Comparison of ENCODE assay signal across 10 cellular contexts in the genomic region with DNA sequence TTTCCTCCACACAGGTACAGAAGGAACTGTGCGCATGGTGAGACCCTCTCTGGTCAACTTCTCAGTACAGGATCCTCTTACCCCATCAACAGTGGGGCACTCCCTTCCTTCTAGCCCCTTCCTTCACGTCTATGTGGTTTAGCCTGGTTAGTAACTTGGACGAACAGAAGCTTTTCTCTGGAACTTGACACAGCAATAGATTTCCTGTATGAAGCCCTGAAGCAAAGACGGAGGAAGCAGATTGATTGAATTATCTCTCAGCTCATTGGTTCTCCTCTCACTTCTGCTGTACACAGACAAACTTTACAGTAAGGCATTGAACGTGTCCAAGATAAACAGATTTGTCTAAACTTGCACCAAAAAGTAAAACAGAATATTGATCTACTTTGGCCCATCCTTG. TPM values are rescaled to one million over a fixed set of nuclear protein-coding genes. Genes with fewer than 3 reads are reported as not detected.
DNase-seq lines count a peak whose midpoint lies in the region; ATAC-seq, FAIRE-seq and TF ChIP-seq lines count a peak whose summit lies in the region.
"Had no signal": no experiment of that assay in that cellular context is flagged by ENCODE, and none has a peak within 500 bp of the region (broad histone marks: within the 10 kb centered on the region; RNA-seq: fewer than 3 reads in every experiment).

Gene CD200R1 (minus strand): TSS at position 210 of the 400 bp plus-strand sequence. CDS start 246 bp downstream, outside the sequence.

- H3K9me3 ChIP-seq in right lobe of liver = no peaks in the 10 kb centered on the region
- H3K9me3 ChIP-seq in kidney (ENCODE audit: control insufficient read depth in 1 of 2, low read length in 2 of 2) = no peaks in the 10 kb centered on the region

- H4K20me1 ChIP-seq in GM23338 (replicated peaks; ENCODE audit: insufficient read depth) = no peaks in the 10 kb centered on the region

- H3K36me3 ChIP-seq in GM23338 (ENCODE audit: insufficient read depth) (no peaks in the 10 kb centered on the region), right lobe of liver (no peaks in the 10 kb centered on the region), kidney (ENCODE audit: control insufficient read depth in 1 of 2, insufficient read depth in 2 of 2, low read length in 2 of 2) (no peaks in the 10 kb centered on the region)

- intact Hi-C loops in right lobe of liver (cut with DNase I) (no loop called here), kidney (cut with DNase I) (no loop called here)

- no peak for ATAC-seq in GM23338
- ATAC-seq in activated T-cell treated with anti-CD3 and anti-CD28 coated beads, Interleukin-2, amount 50 U/mL, for 72 hours (replicated peaks in 1 of 2) = peak in 1 of 2 donors; percentile 6
- ATAC-seq in right lobe of liver = peak; percentile 49 to 65 (median 54)

- no peaks in the 10 kb centered on the region for H3K9me2 ChIP-seq in GM23338 (ENCODE audit: insufficient read depth)

- no peaks in the 10 kb centered on the region for H3F3A ChIP-seq in GM23338 (replicated peaks; ENCODE audit: low read depth)

- H2AFZ ChIP-seq in GM23338 = 0 out of 2 replicates have a peak within 1 kb of the TSS, but pooled peaks have one; percentile 11

- H3K79me2 ChIP-seq in GM23338 (replicated peaks; ENCODE audit: insufficient read depth) = no peaks in the 10 kb centered on the region

- DNase-seq in AML-193 (lab: John Stamatoyannopoulos, UW) (peak; percentile 85), GM23338 (ENCODE audit: low spot score) (no peak), right lobe of liver (no peak), kidney (no peak), NCI-H2227 (lab: John Stamatoyannopoulos, UW; ENCODE audit: unreplicated experiment) (no peak), HEK293T (ENCODE audit: extremely low spot score) (no peak), NCI-H1092 treated with DMSO at 0.1 percent for 48 hours (lab: John Stamatoyannopoulos, UW) (no peak)
- no peak for DNase-seq in activated T-cell treated with anti-CD3 and anti-CD28 coated beads, Interleukin-2, amount 50 U/mL, for 72 hours

- TF ChIP-seq POLR2A in right lobe of liver (IDR thresholded peaks at IDR 0.05) = no peak

- H3K4me3 Mint-ChIP-seq in GM23338 = no peak within 1 kb of the TSS
- H3K4me3 Mint-ChIP-seq in activated T-cell treated with anti-CD3 and anti-CD28 coated beads, Interleukin-2, amount 50 U/mL, for 72 hours = peak within 1 kb of the TSS; percentile 89 to 94

- FAIRE-seq in kidney (lab: Jason Lieb, UNC) = no peak

- no peaks in the 10 kb centered on the region for H3K9me3 Mint-ChIP-seq in GM23338
- no peaks in the 10 kb centered on the region for H3K9me3 Mint-ChIP-seq in activated T-cell treated with anti-CD3 and anti-CD28 coated beads, Interleukin-2, amount 50 U/mL, for 72 hours

- no peaks in the 10 kb centered on the region for H3K27me3 ChIP-seq in GM23338 (ENCODE audit: insufficient read depth)
- H3K27me3 ChIP-seq in right lobe of liver = no peaks in the 10 kb centered on the region

- POLR2A ChIA-PET in HEK293T (lab: Yijun Ruan, JAX) = no interaction called here

- TF ChIP-seq CTCF in GM23338 (conservative IDR thresholded peaks at IDR 0.05; ENCODE audit: low read depth in 2 of 2) (no peak), right lobe of liver (IDR thresholded peaks at IDR 0.05) (no peak), kidney (IDR thresholded peaks at IDR 0.05; ENCODE audit: borderline replicate concordance, extremely low read depth, insufficient read depth) (no peak)

- no peak within 1 kb of the TSS for H3K9ac ChIP-seq in kidney (ENCODE audit: low read length in 2 of 2)

- H3K4me3 ChIP-seq in GM23338 = no peak within 1 kb of the TSS
- peak within 1 kb of the TSS in 2 of 3 donors; percentile 1 to 15 for H3K4me3 ChIP-seq in right lobe of liver
- H3K4me3 ChIP-seq in kidney (ENCODE audit: low read length in 2 of 2) = no peak within 1 kb of the TSS

- H3K36me3 Mint-ChIP-seq in GM23338 (ENCODE audit: low read depth) = no peaks in the 10 kb centered on the region
- H3K36me3 Mint-ChIP-seq in activated T-cell treated with anti-CD3 and anti-CD28 coated beads, Interleukin-2, amount 50 U/mL, for 72 hours (ENCODE audit: insufficient read depth in 2 of 2) = no peaks in the 10 kb centered on the region

- H3K4me1 Mint-ChIP-seq in GM23338 = peaks cover 2% of the 10 kb centered on the region; the same call in 2 of the 3 replicates
- H3K4me1 Mint-ChIP-seq in activated T-cell treated with anti-CD3 and anti-CD28 coated beads, Interleukin-2, amount 50 U/mL, for 72 hours (ENCODE audit: low read depth) = peaks cover 81% of the 10 kb centered on the region

- WGBS in right lobe of liver (ENCODE audit: insufficient coverage, low coverage, low lambda C conversion rate, missing lambda C conversion rate) = 29% methylated on average over 5 of the region's 5 CpGs

- no peak within 1 kb of the TSS for H3K27ac Mint-ChIP-seq in GM23338
- peak within 1 kb of the TSS; percentile 92 for H3K27ac Mint-ChIP-seq in activated T-cell treated with anti-CD3 and anti-CD28 coated beads, Interleukin-2, amount 50 U/mL, for 72 hours

- H3K27ac ChIP-seq in GM23338 (ENCODE audit: low read depth) = no peak within 1 kb of the TSS
- H3K27ac ChIP-seq in right lobe of liver = peak within 1 kb of the TSS in 2 of 3 donors; percentile 21 to 37
- no peak within 1 kb of the TSS for H3K27ac ChIP-seq in kidney (ENCODE audit: low read depth in 2 of 2, low read length in 2 of 2)
- H3K27ac ChIP-seq: C4-2B had no signal

- CTCF ChIA-PET in HEK293T (lab: Yijun Ruan, JAX) = no interaction called here

- H3K4me2 ChIP-seq in GM23338 = no peak within 1 kb of the TSS

- H3K4me1 ChIP-seq in GM23338 (ENCODE audit: insufficient read depth) = no peaks in the 10 kb centered on the region
- no peaks in the 10 kb centered on the region for H3K4me1 ChIP-seq in right lobe of liver
- no peaks in the 10 kb centered on the region for H3K4me1 ChIP-seq in kidney (ENCODE audit: control insufficient read depth in 1 of 2, insufficient read depth in 1 of 2, low read depth in 1 of 2, low read length in 2 of 2)

- no peaks in the 10 kb centered on the region for H3K27me3 Mint-ChIP-seq in GM23338 (ENCODE audit: insufficient read depth, low read depth, poor library complexity)
- H3K27me3 Mint-ChIP-seq in activated T-cell treated with anti-CD3 and anti-CD28 coated beads, Interleukin-2, amount 50 U/mL, for 72 hours (ENCODE audit: low read depth) = no peaks in the 10 kb centered on the region

TF ChIP-seq in GM23338, 12 proteins besides CTCF, POLR2A, EP300 and RAD21 (continues in another document):
- no peak for TF ChIP-seq ZNF114 (CRISPR knock-in tag; IDR thresholded peaks at IDR 0.05)
- TF ChIP-seq, protein P1, sequence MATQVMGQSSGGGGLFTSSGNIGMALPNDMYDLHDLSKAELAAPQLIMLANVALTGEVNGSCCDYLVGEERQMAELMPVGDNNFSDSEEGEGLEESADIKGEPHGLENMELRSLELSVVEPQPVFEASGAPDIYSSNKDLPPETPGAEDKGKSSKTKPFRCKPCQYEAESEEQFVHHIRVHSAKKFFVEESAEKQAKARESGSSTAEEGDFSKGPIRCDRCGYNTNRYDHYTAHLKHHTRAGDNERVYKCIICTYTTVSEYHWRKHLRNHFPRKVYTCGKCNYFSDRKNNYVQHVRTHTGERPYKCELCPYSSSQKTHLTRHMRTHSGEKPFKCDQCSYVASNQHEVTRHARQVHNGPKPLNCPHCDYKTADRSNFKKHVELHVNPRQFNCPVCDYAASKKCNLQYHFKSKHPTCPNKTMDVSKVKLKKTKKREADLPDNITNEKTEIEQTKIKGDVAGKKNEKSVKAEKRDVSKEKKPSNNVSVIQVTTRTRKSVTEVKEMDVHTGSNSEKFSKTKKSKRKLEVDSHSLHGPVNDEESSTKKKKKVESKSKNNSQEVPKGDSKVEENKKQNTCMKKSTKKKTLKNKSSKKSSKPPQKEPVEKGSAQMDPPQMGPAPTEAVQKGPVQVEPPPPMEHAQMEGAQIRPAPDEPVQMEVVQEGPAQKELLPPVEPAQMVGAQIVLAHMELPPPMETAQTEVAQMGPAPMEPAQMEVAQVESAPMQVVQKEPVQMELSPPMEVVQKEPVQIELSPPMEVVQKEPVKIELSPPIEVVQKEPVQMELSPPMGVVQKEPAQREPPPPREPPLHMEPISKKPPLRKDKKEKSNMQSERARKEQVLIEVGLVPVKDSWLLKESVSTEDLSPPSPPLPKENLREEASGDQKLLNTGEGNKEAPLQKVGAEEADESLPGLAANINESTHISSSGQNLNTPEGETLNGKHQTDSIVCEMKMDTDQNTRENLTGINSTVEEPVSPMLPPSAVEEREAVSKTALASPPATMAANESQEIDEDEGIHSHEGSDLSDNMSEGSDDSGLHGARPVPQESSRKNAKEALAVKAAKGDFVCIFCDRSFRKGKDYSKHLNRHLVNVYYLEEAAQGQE (IDR thresholded peaks at IDR 0.05; ENCODE audit: unreplicated experiment) = no peak

TF ChIP-seq in HEK293T, 16 proteins besides CTCF, POLR2A, EP300 and RAD21:
- TF ChIP-seq LEF1 (IDR thresholded peaks at IDR 0.05; ENCODE audit: borderline replicate concordance) (no peak), ZNF384 (IDR thresholded peaks at IDR 0.05) (no peak), NFRKB (IDR thresholded peaks at IDR 0.05) (no peak), ELF4 (IDR thresholded peaks at IDR 0.05) (no peak), TARDBP (IDR thresholded peaks at IDR 0.05) (no peak), SUZ12 (IDR thresholded peaks at IDR 0.05) (no peak), CTBP1 (IDR thresholded peaks at IDR 0.05; ENCODE audit: borderline replicate concordance) (no peak), FOXA1 (IDR thresholded peaks at IDR 0.05) (no peak), FOXM1 (IDR thresholded peaks at IDR 0.05; ENCODE audit: borderline replicate concordance) (no peak), SP1 (IDR thresholded peaks at IDR 0.05) (no peak), HDGF (IDR thresholded peaks at IDR 0.05; ENCODE audit: borderline replicate concordance) (no peak), ARNT (IDR thresholded peaks at IDR 0.05) (no peak), L3MBTL2 (conservative IDR thresholded peaks at IDR 0.05) (no peak)
- TF ChIP-seq, protein P2, sequence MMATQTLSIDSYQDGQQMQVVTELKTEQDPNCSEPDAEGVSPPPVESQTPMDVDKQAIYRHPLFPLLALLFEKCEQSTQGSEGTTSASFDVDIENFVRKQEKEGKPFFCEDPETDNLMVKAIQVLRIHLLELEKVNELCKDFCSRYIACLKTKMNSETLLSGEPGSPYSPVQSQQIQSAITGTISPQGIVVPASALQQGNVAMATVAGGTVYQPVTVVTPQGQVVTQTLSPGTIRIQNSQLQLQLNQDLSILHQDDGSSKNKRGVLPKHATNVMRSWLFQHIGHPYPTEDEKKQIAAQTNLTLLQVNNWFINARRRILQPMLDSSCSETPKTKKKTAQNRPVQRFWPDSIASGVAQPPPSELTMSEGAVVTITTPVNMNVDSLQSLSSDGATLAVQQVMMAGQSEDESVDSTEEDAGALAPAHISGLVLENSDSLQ (IDR thresholded peaks at IDR 0.05) = no peak

RNA-seq across cellular contexts. Expression of gene CD200R1, which starts in this region (rescaled TPM):
- 0.12 and 0.28 TPM in 2 replicates for total RNA-seq in GM23338 (2014; rRNA removed; shearing (Covaris generic))
- polyA plus RNA-seq in GM23338 (2016; fragmentation: Nextera tagmentation; extraction: Ambion mirVana) = 0.18 and 0.35 TPM in 2 replicates
- total RNA-seq in activated T-cell treated with anti-CD3 and anti-CD28 coated beads, Interleukin-2, amount 50 U/mL, for 72 hours = 1 to 10 TPM; 1.4 to 2.2 TPM
- 1 to 10 TPM in 2 of 6 experiments, under 1 TPM in 4; 0.44 to 1.4 (median 0.86) TPM for total RNA-seq in right lobe of liver
- 2.2 TPM for total RNA-seq in kidney
- polyA plus RNA-seq in kidney (ENCODE audit: insufficient read depth, low read depth, low replicate concordance) = 0.13 TPM
- total RNA-seq: dermis microvascular lymphatic vessel endothelial cell had no signal

Comparison
In these comparisons a context has a peak if more than half of its experiments do, and no peak if none do; other contexts are left out.
1. DNase-seq: peak in AML-193 (2 of 2); none in GM23338 (single experiment), activated T-cell treated with anti-CD3 and anti-CD28 coated beads, Interleukin-2, amount 50 U/mL, for 72 hours (0 of 2), right lobe of liver (0 of 3), kidney (single experiment), NCI-H2227 (single experiment), HEK293T (single experiment) and NCI-H1092 treated with DMSO at 0.1 percent for 48 hours (single experiment).
2. H3K27ac ChIP-seq: peak in right lobe of liver (2 of 3); none in GM23338 (single experiment) and kidney (0 of 2).
3. H3K4me3 ChIP-seq: peak in right lobe of liver (2 of 3); none in GM23338 (single experiment) and kidney (0 of 2).